Comparison of ENCODE assay signal across 8 cellular contexts in genomic region chr11:61333638-61334433, GRCh38. TPM values are rescaled to one million over a fixed set of nuclear protein-coding genes. Genes with fewer than 3 reads are reported as not detected.
A peak's percentile ranks its signal among the peaks of the same experiment; 100 is the strongest.
DNase-seq lines count a peak whose midpoint lies in the region; ATAC-seq, FAIRE-seq and TF ChIP-seq lines count a peak whose summit lies in the region.

No MANE protein-coding gene starts in this region.

- DNase-seq in NCI-H2171 (lab: John Stamatoyannopoulos, UW) (peak; percentile 13), NCI-H2171 treated with DMSO at 0.1 percent for 48 hours (lab: John Stamatoyannopoulos, UW) (no peak), WERI-Rb-1 (no peak), fibroblast of villous mesenchyme (ENCODE audit: low read depth) (no peak), H4 (ENCODE audit: low spot score) (no peak), H54 (ENCODE audit: insufficient read length, low spot score) (no peak)

- H3K36me3 ChIP-seq in WERI-Rb-1 (peaks cover 29% of the 10 kb centered on the region), skeletal muscle tissue (ENCODE audit: control insufficient read depth in 3 of 3, insufficient read depth in 3 of 3, low read length in 3 of 3) (peaks cover 5 to 11% (median 10%) of the 10 kb centered on the region in 3 donors)

- H3K4me1 ChIP-seq in skeletal muscle tissue (ENCODE audit: control insufficient read depth in 3 of 3, insufficient read depth in 3 of 3, low read length in 3 of 3) = peaks cover 39 to 57% (median 46%) of the 10 kb centered on the region in 3 donors

- H3K9ac ChIP-seq in skeletal muscle tissue (ENCODE audit: low read depth in 1 of 3, low read length in 3 of 3) = peak overlapping the region; percentile 96 to 99 (median 99)

- TF ChIP-seq CTCF in WERI-Rb-1 (IDR thresholded peaks at IDR 0.05; ENCODE audit: low read depth, low read length) (no peak), fibroblast of villous mesenchyme (IDR thresholded peaks at IDR 0.05; ENCODE audit: insufficient read depth, low read depth, low read length) (no peak)

- H3K27me3 ChIP-seq in WERI-Rb-1 (ENCODE audit: insufficient read depth, low read depth, severe bottlenecking) (no peaks in the 10 kb centered on the region), skeletal muscle tissue (ENCODE audit: control insufficient read depth in 3 of 3, insufficient read depth in 3 of 3, low read length in 3 of 3) (no peaks in the 10 kb centered on the region)

- H3K9me3 ChIP-seq in WERI-Rb-1 (ENCODE audit: severe bottlenecking) = no peaks in the 10 kb centered on the region
- H3K9me3 ChIP-seq in skeletal muscle tissue (ENCODE audit: control insufficient read depth in 3 of 3, low read length in 3 of 3) = no peaks in the 10 kb centered on the region

- FAIRE-seq in H54 (lab: Jason Lieb, UNC) = no peak

- peak overlapping the region; percentile 92 for H3K27ac ChIP-seq in WERI-Rb-1
- peak overlapping the region; percentile 95 for H3K27ac ChIP-seq in skeletal muscle tissue (ENCODE audit: low read depth, low read length)

- ATAC-seq in HG02678 (IDR thresholded peaks at IDR 0.05; ENCODE audit: unreplicated experiment) = no peak

- TF ChIP-seq POLR2A in H54 (IDR thresholded peaks at IDR 0.05; ENCODE audit: low read depth, low read length) = no peak

- peak overlapping the region; percentile 98 for H3K4me3 ChIP-seq in WERI-Rb-1 (ENCODE audit: low read depth, low read length)
- peak overlapping the region; percentile 89 for H3K4me3 ChIP-seq in fibroblast of villous mesenchyme (ENCODE audit: low read depth, low read length)
- peak overlapping the region; percentile 95 to 100 (median 97) for H3K4me3 ChIP-seq in skeletal muscle tissue (ENCODE audit: low read length in 3 of 3)

RNA-seq across cellular contexts. Expression of gene TKFC, which starts 0.8 kb away (rescaled TPM):
- total RNA-seq in fibroblast of villous mesenchyme (22.9 and 23.7 TPM in 2 replicates), skeletal muscle tissue (6.8 TPM)
- 15.1 and 17.0 TPM in 2 replicates for total RNA-seq in H4 (2014; rRNA removed; shearing (Covaris generic))

RNA-seq across cellular contexts. Expression of gene DDB1, which starts 0.9 kb away (rescaled TPM):
- 252 and 335 TPM in 2 replicates for total RNA-seq in fibroblast of villous mesenchyme
- 215 TPM for total RNA-seq in skeletal muscle tissue
- total RNA-seq in H4 (2014; rRNA removed; shearing (Covaris generic)) = 119 and 145 TPM in 2 replicates

RNA-seq across cellular contexts. Expression of gene CYB561A3, which starts 27.8 kb away (rescaled TPM):
- total RNA-seq in fibroblast of villous mesenchyme (124 and 144 TPM in 2 replicates), skeletal muscle tissue (9.9 TPM)
- total RNA-seq in H4 (2014; rRNA removed; shearing (Covaris generic)) = 29.0 and 41.8 TPM in 2 replicates

RNA-seq across cellular contexts. Expression of gene TMEM138, which starts 28.3 kb away (rescaled TPM):
- total RNA-seq in fibroblast of villous mesenchyme (45.7 and 59.2 TPM in 2 replicates), skeletal muscle tissue (18.8 TPM)
- 48.5 and 62.5 TPM in 2 replicates for total RNA-seq in H4 (2014; rRNA removed; shearing (Covaris generic))

RNA-seq across cellular contexts. Expression of gene VWCE, which starts 38.7 kb away (rescaled TPM):
- 1.3 and 2.2 TPM in 2 replicates for total RNA-seq in fibroblast of villous mesenchyme
- total RNA-seq in skeletal muscle tissue = 1.0 TPM
- 0.35 TPM in 1 of 2 replicates, not detected in the other for total RNA-seq in H4 (2014; rRNA removed; shearing (Covaris generic))
